ENCODE assay signal across 8 cellular contexts in the genomic region with DNA sequence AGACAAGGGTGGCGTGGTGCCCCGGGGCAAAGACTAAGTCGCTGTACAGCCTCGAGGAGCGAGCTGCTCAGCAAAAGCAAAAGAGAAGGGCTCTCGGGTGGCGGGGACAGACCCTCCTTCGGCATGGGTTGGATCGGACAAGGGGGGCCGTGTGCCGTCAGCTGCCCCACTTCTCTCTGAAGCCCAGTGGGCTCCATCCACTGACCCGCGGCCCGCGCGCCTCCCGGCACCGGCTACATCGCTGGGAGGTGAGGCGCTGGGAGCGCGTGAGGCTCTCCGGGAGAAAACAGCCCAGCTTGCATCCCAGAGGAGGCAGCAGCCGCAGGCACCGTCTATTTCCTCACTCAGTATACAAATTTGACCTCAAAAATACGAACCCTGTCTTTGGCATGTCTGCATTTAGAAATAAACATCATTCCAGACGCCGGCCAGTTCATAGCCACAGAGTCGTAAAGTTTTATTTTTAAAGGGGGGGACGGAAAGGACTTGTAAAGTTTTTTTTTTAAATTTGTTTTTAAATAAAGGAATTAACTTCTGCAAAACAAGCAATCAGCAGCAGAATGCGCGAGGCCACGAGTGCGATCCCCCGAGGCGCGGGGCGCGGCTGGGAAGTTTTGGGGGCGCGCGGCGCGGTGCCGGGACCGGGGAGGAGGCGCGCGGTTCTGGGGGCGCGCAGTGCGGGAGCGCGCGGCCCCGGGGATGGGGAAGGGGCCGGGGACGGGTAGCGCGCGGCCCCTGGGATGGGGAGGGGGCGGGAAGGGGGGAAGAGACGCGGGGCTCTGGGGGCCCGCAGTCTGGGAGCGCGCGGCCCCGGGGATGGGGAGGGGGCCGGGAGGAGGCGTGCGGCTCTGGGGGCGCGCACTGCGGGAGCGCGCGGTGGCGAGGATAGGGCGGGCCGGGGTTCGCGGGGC. TPM values are rescaled to one million over a fixed set of nuclear protein-coding genes. Genes with fewer than 3 reads are reported as not detected.
DNase-seq lines count a peak whose midpoint lies in the region; ATAC-seq and TF ChIP-seq lines count a peak whose summit lies in the region.

No MANE protein-coding gene starts in this region.

- TF ChIP-seq CTCF in foreskin fibroblast (IDR thresholded peaks at IDR 0.05; ENCODE audit: low read depth, low read length) (no peak), nephron (IDR thresholded peaks at IDR 0.05; ENCODE audit: unreplicated experiment in 3 of 3) (no peak)

- peak; percentile 36 for DNase-seq in Caki2 (ENCODE audit: low read depth)
- DNase-seq in M059J (ENCODE audit: low read depth), result peak; percentile 66
- DNase-seq in activated T-cell treated with anti-CD3 and anti-CD28 coated beads, Interleukin-2, amount 50 U/mL, for 72 hours, result peak; percentile 20 to 24
- peak; percentile 52 to 81 for DNase-seq in foreskin fibroblast
- no peak for DNase-seq in cortex of kidney (lab: John Stamatoyannopoulos, UW)

- no peaks in the 10 kb centered on the region for H3K9me3 Mint-ChIP-seq in activated T-cell treated with anti-CD3 and anti-CD28 coated beads, Interleukin-2, amount 50 U/mL, for 72 hours
- H3K9me3 Mint-ChIP-seq in nephron, result no peaks in the 10 kb centered on the region

- peaks cover 37% of the 10 kb centered on the region for H3K4me1 Mint-ChIP-seq in activated T-cell treated with anti-CD3 and anti-CD28 coated beads, Interleukin-2, amount 50 U/mL, for 72 hours (ENCODE audit: low read depth)
- H3K4me1 Mint-ChIP-seq in nephron, result peaks cover 30% of the 10 kb centered on the region

- peaks cover 47% of the 10 kb centered on the region for H3K27me3 Mint-ChIP-seq in activated T-cell treated with anti-CD3 and anti-CD28 coated beads, Interleukin-2, amount 50 U/mL, for 72 hours (ENCODE audit: low read depth)
- peaks cover 75% of the 10 kb centered on the region for H3K27me3 Mint-ChIP-seq in nephron (ENCODE audit: low read depth)

- H3K4me3 ChIP-seq in foreskin fibroblast (ENCODE audit: low read depth in 1 of 2, low read length in 2 of 2), result peak overlapping the region; percentile 40 to 55

- no peak overlapping the region for H3K27ac Mint-ChIP-seq in activated T-cell treated with anti-CD3 and anti-CD28 coated beads, Interleukin-2, amount 50 U/mL, for 72 hours
- H3K27ac Mint-ChIP-seq in nephron, result peak overlapping the region in 2 of 3 experiments; percentile 37 to 70

- peak; percentile 26 for ATAC-seq in GM19395 (IDR thresholded peaks at IDR 0.05; ENCODE audit: unreplicated experiment)
- ATAC-seq in activated T-cell treated with anti-CD3 and anti-CD28 coated beads, Interleukin-2, amount 50 U/mL, for 72 hours (replicated peaks in 1 of 2), result peak in 1 of 2 donors; percentile 1
- ATAC-seq in GM18517 (IDR thresholded peaks at IDR 0.05; ENCODE audit: unreplicated experiment), result no peak

- H3K4me3 Mint-ChIP-seq in activated T-cell treated with anti-CD3 and anti-CD28 coated beads, Interleukin-2, amount 50 U/mL, for 72 hours, result peak overlapping the region; percentile 90 to 94
- peak overlapping the region; percentile 87 to 96 (median 93) for H3K4me3 Mint-ChIP-seq in nephron

- peaks cover 4 to 6% of the 10 kb centered on the region in 2 donors for H3K36me3 Mint-ChIP-seq in activated T-cell treated with anti-CD3 and anti-CD28 coated beads, Interleukin-2, amount 50 U/mL, for 72 hours (ENCODE audit: insufficient read depth in 2 of 2)
- H3K36me3 Mint-ChIP-seq in nephron (ENCODE audit: low read depth), result peaks cover 5% of the 10 kb centered on the region

- in situ Hi-C loops in Caki2 (cut with HindIII; ENCODE audit: low pct_unique_long_range_greater_than_20kb, low sequenced_read_pairs), result no loop called here

RNA-seq across cellular contexts. Expression of gene GPR137B, which starts 0.6 kb away (rescaled TPM):
- total RNA-seq in Caki2 (2014; rRNA removed; shearing (Covaris generic); ENCODE audit: low replicate concordance), result 0.84 and 5.9 TPM in 2 replicates
- 10.2 and 14.2 TPM in 2 replicates for total RNA-seq in M059J (2014; rRNA removed; shearing (Covaris generic))
- total RNA-seq in activated T-cell treated with anti-CD3 and anti-CD28 coated beads, Interleukin-2, amount 50 U/mL, for 72 hours, result 1 to 10 TPM; 4.7 to 7.1 TPM
